ENCODE assay signal across 7 cellular contexts in genomic region chr2:150486539-150487484, GRCh38. TPM values are rescaled to one million over a fixed set of nuclear protein-coding genes. Genes with fewer than 3 reads are reported as not detected.
DNase-seq lines count a peak whose midpoint lies in the region; ATAC-seq lines count a peak whose summit lies in the region.

No MANE protein-coding gene starts in this region.

- H3K36me3 ChIP-seq in GM23248 (ENCODE audit: low read depth): peaks cover 39% of the 10 kb centered on the region
- no peaks in the 10 kb centered on the region for H3K36me3 ChIP-seq in duodenal mucosa (ENCODE audit: control insufficient read depth in 1 of 2, insufficient read depth in 2 of 2, low read length in 2 of 2)
- H3K36me3 ChIP-seq in mesendoderm (ENCODE audit: control insufficient read depth, insufficient read depth, low read length): no peaks in the 10 kb centered on the region
- no peaks in the 10 kb centered on the region for H3K36me3 ChIP-seq in aorta (ENCODE audit: control insufficient read depth in 1 of 2, insufficient read depth in 2 of 2, low read length in 1 of 2)

- peaks cover 41% of the 10 kb centered on the region for H3K4me1 ChIP-seq in GM23248 (ENCODE audit: insufficient read depth)
- peaks cover 18 to 23% of the 10 kb centered on the region in 2 donors for H3K4me1 ChIP-seq in duodenal mucosa (ENCODE audit: control insufficient read depth in 1 of 2, insufficient read depth in 2 of 2, low read length in 2 of 2)
- H3K4me1 ChIP-seq in mesendoderm (ENCODE audit: control insufficient read depth, low read depth, low read length): no peaks in the 10 kb centered on the region
- H3K4me1 ChIP-seq in aorta (ENCODE audit: control insufficient read depth in 1 of 2, insufficient read depth in 2 of 2, low read length in 2 of 2): peaks cover 0 to 6% of the 10 kb centered on the region in 2 donors

- peak overlapping the region; percentile 96 for H3K9ac ChIP-seq in GM23248
- peak overlapping the region; percentile 89 to 91 for H3K9ac ChIP-seq in duodenal mucosa (ENCODE audit: low read depth in 1 of 2, low read length in 2 of 2)
- peak overlapping the region; percentile 85 for H3K9ac ChIP-seq in mesendoderm (ENCODE audit: low read length)

- peak overlapping the region; percentile 27 for H2BK5ac ChIP-seq in mesendoderm (ENCODE audit: low read length)

- H4K20me1 ChIP-seq in GM23248 (ENCODE audit: insufficient read depth): no peaks in the 10 kb centered on the region

- WGBS in GM23248 (ENCODE audit: low coverage in 1 of 2, low lambda C conversion rate in 2 of 2, missing lambda C conversion rate in 2 of 2), 2 experiments: 1% methylated on average over 43 to 45 of the region's 45 CpGs
- no CpG with 5 or more reads among the region's 45 CpGs for WGBS in mesendoderm (ENCODE audit: extremely low coverage, insufficient coverage, low lambda C conversion rate)
- WGBS in aorta, 2 donors: 0 to 1% methylated on average over 45 of the region's 45 CpGs

- H3K4me2 ChIP-seq in GM23248 (ENCODE audit: unreplicated experiment): peak overlapping the region; percentile 95
- H3K4me2 ChIP-seq in mesendoderm (ENCODE audit: low read length): peak overlapping the region; percentile 60

- H4K8ac ChIP-seq in mesendoderm (ENCODE audit: low read depth, low read length): no peak overlapping the region

- peak overlapping the region; percentile 60 for H3K23ac ChIP-seq in mesendoderm (ENCODE audit: low read length)

- no peak overlapping the region for H2BK120ac ChIP-seq in mesendoderm (ENCODE audit: low read depth, low read length)

- H3K79me2 ChIP-seq in GM23248 (ENCODE audit: insufficient read depth) (peaks cover 93% of the 10 kb centered on the region), mesendoderm (ENCODE audit: control insufficient read depth, insufficient read depth, low read length) (peaks cover 37% of the 10 kb centered on the region)

- H3K27ac ChIP-seq in GM23248 (peak overlapping the region; percentile 95), duodenal mucosa (ENCODE audit: low read depth, low read length) (peak overlapping the region; percentile 94), mesendoderm (ENCODE audit: low read depth, low read length) (no peak overlapping the region), aorta (ENCODE audit: low read depth in 1 of 2, low read length in 2 of 2) (peak overlapping the region; percentile 64 to 89)

- H4K5ac ChIP-seq in mesendoderm (ENCODE audit: low read length): no peak overlapping the region

- H3K18ac ChIP-seq in mesendoderm (ENCODE audit: low read length): peak overlapping the region; percentile 29

- intact Hi-C loops in aorta (cut with DNase I): loop anchor here (2.0 to 10.0 kb wide), 10 partner anchors 65 to 890 kb away; no protein-coding TSS in a partner anchor

- no peaks in the 10 kb centered on the region for H3K9me2 ChIP-seq in GM23248 (ENCODE audit: insufficient read depth)

- H3F3A ChIP-seq in GM23248 (ENCODE audit: insufficient read depth): peaks cover 51% of the 10 kb centered on the region

- H3K9me3 ChIP-seq in GM23248 (ENCODE audit: low read depth) (no peaks in the 10 kb centered on the region), duodenal mucosa (ENCODE audit: control insufficient read depth in 1 of 2, low read length in 2 of 2) (no peaks in the 10 kb centered on the region), aorta (ENCODE audit: control insufficient read depth, low read length) (no peaks in the 10 kb centered on the region)

- no peak overlapping the region for H2BK15ac ChIP-seq in mesendoderm (replicated peaks; ENCODE audit: low read depth)

- DNase-seq in GM23248 (peak; percentile 69), NCI-H526 (lab: John Stamatoyannopoulos, UW) (peak; percentile 56 to 77), mesendoderm (peak; percentile 72), aorta (peak in 1 of 2 donors; percentile 56), inferior parietal cortex (ENCODE audit: extremely low spot score) (no peak)
- DNase-seq in stimulated activated CD4-positive, alpha-beta T cell treated with anti-CD3 and anti-CD28 coated beads, Interleukin-2, amount 100 ng/mL, for 24 hours: no peak

- peak overlapping the region; percentile 91 for H3K56ac ChIP-seq in mesendoderm (ENCODE audit: low read length)

- ATAC-seq in aorta (ENCODE audit: low FRiP score): peak; percentile 48

- H3K4me3 ChIP-seq in GM23248 (peak overlapping the region; percentile 92), duodenal mucosa (ENCODE audit: low read depth in 1 of 2, low read length in 2 of 2) (peak overlapping the region; percentile 82 to 95), mesendoderm (ENCODE audit: low read length) (peak overlapping the region; percentile 88), aorta (ENCODE audit: low read length in 2 of 2) (peak overlapping the region; percentile 45 to 79)

- H2AFZ ChIP-seq in GM23248: no peak overlapping the region

- in situ Hi-C loops in GM23248 (cut with MboI): loop anchor here (10.0 to 25.0 kb wide), 3 partner anchors 425 to 892 kb away; no protein-coding TSS in a partner anchor

- H3K79me1 ChIP-seq in mesendoderm (ENCODE audit: low read length): peaks cover 4% of the 10 kb centered on the region

- H3K27me3 ChIP-seq in GM23248 (replicated peaks; ENCODE audit: insufficient read depth): no peaks in the 10 kb centered on the region
- peaks cover 5 to 6% of the 10 kb centered on the region in 2 donors for H3K27me3 ChIP-seq in duodenal mucosa (ENCODE audit: control insufficient read depth in 1 of 2, insufficient read depth in 2 of 2, low read length in 2 of 2)
- H3K27me3 ChIP-seq in mesendoderm (ENCODE audit: insufficient read depth, low read length, poor library complexity): no peaks in the 10 kb centered on the region
- H3K27me3 ChIP-seq in aorta (ENCODE audit: control insufficient read depth in 1 of 2, insufficient read depth in 2 of 2, low read length in 1 of 2): no peaks in the 10 kb centered on the region

- peak overlapping the region; percentile 88 for H3K4ac ChIP-seq in mesendoderm (ENCODE audit: low read depth, low read length)

- H2AK5ac ChIP-seq in mesendoderm (ENCODE audit: low read length): no peak overlapping the region

RNA-seq across cellular contexts. Expression of gene RND3, which starts 0.7 kb away (rescaled TPM):
- 244 and 271 TPM in 2 replicates for total RNA-seq in GM23248 (2014; rRNA removed; shearing (Covaris generic))
- 198 and 199 TPM in 2 replicates for polyA plus RNA-seq in GM23248 (2016; fragmentation: Nextera tagmentation; extraction: Ambion mirVana)
- polyA plus RNA-seq in mesendoderm (2013, experiment 1 of 2): 31.8 TPM
- polyA plus RNA-seq in mesendoderm (2013, experiment 2 of 2): 37.3 TPM
- total RNA-seq in aorta: 10 to 100 TPM; 24.9 to 67.0 TPM
- 10 to 100 TPM; 16.8 to 17.4 TPM for polyA plus RNA-seq in aorta

Comparison
In these comparisons a context has a peak if more than half of its experiments do, and no peak if none do; other contexts are left out.
1. DNase-seq: peak in GM23248 (single experiment), NCI-H526 (2 of 2) and mesendoderm (single experiment); none in stimulated activated CD4-positive, alpha-beta T cell treated with anti-CD3 and anti-CD28 coated beads, Interleukin-2, amount 100 ng/mL, for 24 hours (0 of 2) and inferior parietal cortex (single experiment).
2. Peak in every context shown above with its lines, with median percentiles within 50 percentile points of each other: H3K4me3 ChIP-seq and H3K9ac ChIP-seq.